ENCODE assay signal across 10 cellular contexts in the genomic region with DNA sequence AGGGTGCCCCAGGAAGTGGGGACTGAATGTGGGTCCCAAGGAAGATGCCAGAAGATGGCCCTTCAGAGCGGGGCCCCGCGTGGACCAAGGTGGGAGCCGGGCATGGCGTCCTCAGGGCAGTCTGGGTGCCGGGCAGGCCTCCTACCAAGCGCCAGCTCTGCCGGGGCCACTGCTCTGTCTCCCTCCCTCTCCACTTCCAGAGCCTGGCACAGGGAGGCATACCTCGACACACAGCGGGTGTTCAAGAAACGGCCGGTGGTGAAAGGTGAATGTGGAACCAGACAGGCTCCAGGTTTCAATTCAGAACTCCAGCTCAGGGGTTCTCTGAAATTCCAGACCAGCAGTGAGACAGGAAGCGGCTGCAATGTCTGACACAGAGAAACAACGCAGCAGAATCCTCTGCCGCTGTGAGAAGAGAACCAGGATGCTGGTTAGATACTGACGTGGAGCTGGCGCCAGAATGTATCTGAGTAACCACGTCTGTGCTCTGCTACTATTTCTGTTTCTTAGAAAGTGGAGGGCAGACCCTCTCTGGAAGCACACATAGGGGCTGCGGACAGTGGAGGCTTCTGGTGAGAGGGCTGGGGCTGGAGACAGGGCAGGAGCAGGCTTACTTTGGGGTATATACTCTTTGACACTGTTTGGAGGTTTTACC. TPM values are rescaled to one million over a fixed set of nuclear protein-coding genes. Genes with fewer than 3 reads are reported as not detected.
DNase-seq lines count a peak whose midpoint lies in the region; ATAC-seq, FAIRE-seq and TF ChIP-seq lines count a peak whose summit lies in the region.
"Had no signal": no experiment of that assay in that cellular context is flagged by ENCODE, and none has a peak within 500 bp of the region (broad histone marks: within the 10 kb centered on the region; RNA-seq: fewer than 3 reads in every experiment).

No MANE protein-coding gene starts in this region.

- TF ChIP-seq EP300 in GM12878 (IDR thresholded peaks at IDR 0.05; ENCODE audit: borderline replicate concordance in 1 of 2, control insufficient read depth in 1 of 2, low read depth in 2 of 2, low read length in 2 of 2) = no peak

- H3K27me3 ChIP-seq in GM12878 (replicated peaks in 1 of 2; ENCODE audit: control insufficient read depth in 2 of 2, insufficient read depth in 2 of 2, low read length in 1 of 2) = peaks cover 0 to 2% of the 10 kb centered on the region in 2 experiments; a peak in 1 of 4 replicates
- peaks cover 3% of the 10 kb centered on the region for H3K27me3 ChIP-seq in hepatocyte
- peaks cover 0 to 4% of the 10 kb centered on the region in 2 donors for H3K27me3 ChIP-seq in stomach smooth muscle (ENCODE audit: control insufficient read depth in 1 of 2, insufficient read depth in 2 of 2, low read length in 2 of 2)
- H3K27me3 ChIP-seq: SJCRH30 had no signal

- H4K20me1 ChIP-seq in GM12878 (ENCODE audit: control insufficient read depth, insufficient read depth) (no peaks in the 10 kb centered on the region), hepatocyte (ENCODE audit: insufficient read depth, poor library complexity, severe bottlenecking) (no peaks in the 10 kb centered on the region)

- TF ChIP-seq RAD21 in GM12878 (IDR thresholded peaks at IDR 0.05; ENCODE audit: insufficient read depth, low read depth, low read length) = no peak

- no peak for FAIRE-seq in GM12878 (lab: Jason Lieb, UNC)

- TF ChIP-seq CTCF in HEK293 (tag by site-specific recombination; IDR thresholded peaks at IDR 0.05) (no peak), GM12878 (IDR thresholded peaks at IDR 0.05 in 2 of 3, conservative IDR thresholded peaks at IDR 0.05 in 1 of 3; ENCODE audit: control insufficient read depth in 2 of 3, extremely low read depth in 1 of 3, insufficient read depth in 1 of 3, low read depth in 3 of 3, low read length in 3 of 3) (no peak), hepatocyte (IDR thresholded peaks at IDR 0.05; ENCODE audit: poor library complexity) (no peak), Calu3 (IDR thresholded peaks at IDR 0.05; ENCODE audit: unreplicated experiment) (no peak)

- SMC1A ChIA-PET in GM12878 (lab: Charles Lee; ENCODE audit: uncharacterized antibody, unreplicated experiment) = interaction anchor here (0.7 kb wide), 1 partner anchor 28 kb away, joined by 3 read pairs; no protein-coding TSS in a partner anchor

- RAD21 ChIA-PET in GM12878 (lab: Charles Lee; ENCODE audit: unreplicated experiment) = no interaction called here

- no peak overlapping the region for H3K4me3 Mint-ChIP-seq in Calu3 (ENCODE audit: low read depth, unreplicated experiment)

- no peak for TF ChIP-seq POLR2A in GM12878 (IDR thresholded peaks at IDR 0.05; ENCODE audit: low read depth, low read length)

- H3K9me2 ChIP-seq in hepatocyte (replicated peaks; ENCODE audit: insufficient read depth) = no peaks in the 10 kb centered on the region

- no peaks in the 10 kb centered on the region for H3K4me1 ChIP-seq in HEK293 (ENCODE audit: control insufficient read depth, insufficient read depth, low read length)
- H3K4me1 ChIP-seq in GM12878 (ENCODE audit: control insufficient read depth, insufficient read depth, low read length) = no peaks in the 10 kb centered on the region
- peaks cover 5% of the 10 kb centered on the region for H3K4me1 ChIP-seq in hepatocyte (ENCODE audit: insufficient read depth)
- H3K4me1 ChIP-seq in stomach smooth muscle (ENCODE audit: control insufficient read depth, insufficient read depth, low read length) = peaks cover 2% of the 10 kb centered on the region

- no peak overlapping the region for H2AFZ ChIP-seq in GM12878 (ENCODE audit: control insufficient read depth, low read depth, low read length)
- no peak overlapping the region for H2AFZ ChIP-seq in hepatocyte

- DNase-seq in GM12878 (ENCODE audit: low read depth, low spot score) (no peak), hepatocyte (ENCODE audit: low spot score) (peak; percentile 45), Calu3 (no peak)
- DNase-seq in activated CD4-positive, alpha-beta T cell treated with anti-CD3 and anti-CD28 coated beads for 1 hour = no peak
- DNase-seq: NCI-H2171 had no signal

- ATAC-seq in GM12878 (peak; percentile 31; the same call in 2 of the 3 replicates), HG03108 (IDR thresholded peaks at IDR 0.05; ENCODE audit: unreplicated experiment) (no peak)

- H3K27me3 Mint-ChIP-seq in Calu3 (ENCODE audit: unreplicated experiment) = peaks cover 90% of the 10 kb centered on the region

- WGBS in GM12878 (ENCODE audit: insufficient coverage, insufficient replicate concordance, low lambda C conversion rate, missing lambda C conversion rate) = 60% methylated on average over 19 of the region's 19 CpGs
- WGBS in hepatocyte (ENCODE audit: low lambda C conversion rate, missing lambda C conversion rate) = 76% methylated on average over 19 of the region's 19 CpGs

- no peaks in the 10 kb centered on the region for H3K36me3 Mint-ChIP-seq in Calu3 (ENCODE audit: insufficient read depth, unreplicated experiment)

- no peaks in the 10 kb centered on the region for H3K79me2 ChIP-seq in GM12878 (ENCODE audit: control insufficient read depth, insufficient read depth, low read length)
- no peaks in the 10 kb centered on the region for H3K79me2 ChIP-seq in hepatocyte

- no peaks in the 10 kb centered on the region for H3K9me3 Mint-ChIP-seq in Calu3 (ENCODE audit: low read depth, unreplicated experiment)

- H3K27ac Mint-ChIP-seq in Calu3 (ENCODE audit: unreplicated experiment) = no peak overlapping the region

- no peaks in the 10 kb centered on the region for H3K4me1 Mint-ChIP-seq in Calu3 (ENCODE audit: low read depth, unreplicated experiment)

- intact Hi-C loops in GM12878 (cut with micrococcal nuclease; ENCODE audit: unreplicated experiment) (no loop called here), Calu3 (cut with micrococcal nuclease; ENCODE audit: unreplicated experiment) (no loop called here)

- in situ Hi-C loops in GM12878 (cut with MboI) = no loop called here

- CTCF ChIA-PET in HEK293 (lab: Yijun Ruan, JAX) (no interaction called here), GM12878 (lab: Yijun Ruan, JAX) (interaction anchor here (1.5 kb wide), 1 partner anchor 9 kb away, joined by 4 read pairs; no protein-coding TSS in a partner anchor), Calu3 (lab: Charles Lee) (interaction anchor here (0.6 kb wide), 1 partner anchor 77 kb away, joined by 4 read pairs; no protein-coding TSS in a partner anchor)

- no peak overlapping the region for H3K27ac ChIP-seq in HEK293 (ENCODE audit: extremely low read depth, low read depth, low read length)
- no peak overlapping the region for H3K27ac ChIP-seq in GM12878 (ENCODE audit: control insufficient read depth, insufficient read depth)
- peak overlapping the region; percentile 34 for H3K27ac ChIP-seq in hepatocyte
- no peak overlapping the region for H3K27ac ChIP-seq in stomach smooth muscle (ENCODE audit: low read length)
- H3K27ac ChIP-seq: cardiac muscle cell, SJCRH30 had no signal

- H3K4me3 ChIP-seq in HEK293 (ENCODE audit: low read depth, low read length) (no peak overlapping the region), GM12878 (no peak overlapping the region), hepatocyte (no peak overlapping the region), stomach smooth muscle (ENCODE audit: low read length in 2 of 2) (peak overlapping the region; percentile 44 to 55)
- H3K4me3 ChIP-seq: cardiac muscle cell had no signal

- H3K36me3 ChIP-seq in HEK293 (ENCODE audit: control insufficient read depth in 2 of 2, insufficient read depth in 1 of 2, low read length in 2 of 2) (no peaks in the 10 kb centered on the region), GM12878 (ENCODE audit: control insufficient read depth in 2 of 2, insufficient read depth in 2 of 2, low read length in 1 of 2) (no peaks in the 10 kb centered on the region), hepatocyte (replicated peaks; ENCODE audit: insufficient read depth, low read depth) (no peaks in the 10 kb centered on the region), stomach smooth muscle (ENCODE audit: control insufficient read depth in 2 of 2, insufficient read depth in 2 of 2, low read length in 2 of 2) (no peaks in the 10 kb centered on the region)
- H3K36me3 ChIP-seq: cardiac muscle cell, SJCRH30 had no signal

- no peak overlapping the region for H3K9ac ChIP-seq in GM12878 (ENCODE audit: control insufficient read depth, insufficient read depth, low read length)
- peak overlapping the region; percentile 35 to 47 for H3K9ac ChIP-seq in stomach smooth muscle (ENCODE audit: low read length in 2 of 2)

- POLR2A ChIA-PET in HEK293 (lab: Yijun Ruan, JAX) = no interaction called here
- POLR2A ChIA-PET in GM12878 (lab: Charles Lee) = no interaction called here

- BruUV-seq in GM12878 (replicated peaks; lab: Mats Ljungman, UMichigan) (no TSS peak), Calu3 (replicated peaks; lab: Mats Ljungman, UMichigan) (no TSS peak)

- H3K9me3 ChIP-seq in HEK293 (ENCODE audit: control insufficient read depth, insufficient read depth, low read depth, low read length) = no peaks in the 10 kb centered on the region
- H3K9me3 ChIP-seq in GM12878 (replicated peaks; ENCODE audit: control insufficient read depth, insufficient read depth, low read length) = no peaks in the 10 kb centered on the region
- no peaks in the 10 kb centered on the region for H3K9me3 ChIP-seq in hepatocyte (ENCODE audit: low read depth)
- no peaks in the 10 kb centered on the region for H3K9me3 ChIP-seq in stomach smooth muscle (ENCODE audit: control insufficient read depth in 2 of 2, low read length in 2 of 2)
- H3K9me3 ChIP-seq: SJCRH30 had no signal

- H3K4me2 ChIP-seq in GM12878 (ENCODE audit: control insufficient read depth, insufficient read depth) (no peak overlapping the region), hepatocyte (peak overlapping the region; percentile 64)

TF ChIP-seq in GM12878, 131 proteins besides CTCF, POLR2A, EP300 and RAD21 (continues in another document):
- TF ChIP-seq TARDBP (IDR thresholded peaks at IDR 0.05; ENCODE audit: borderline replicate concordance) = no peak

RNA-seq across cellular contexts. Expression of a gene that starts 12.8 kb away (rescaled TPM):
- total RNA-seq in GM12878 (2013; cell fraction: nucleolus; rRNA removed) = 0.84 TPM in 1 of 2 replicates, not detected in the other
- total RNA-seq in GM12878 (2014; rRNA removed) = 9.3 and 11.3 TPM in 2 replicates
- 2.7 and 4.1 TPM in 2 replicates for total RNA-seq in GM12878 (2014; rRNA removed; fragmentation: Illumina TruSeq; extraction: Trizol)
- 7.1 and 8.3 TPM in 2 replicates for total RNA-seq in GM12878 (2021)
- polyA plus RNA-seq in GM12878 (2011; ENCODE audit: low read depth) = 13.9 TPM
- 9.1 and 10.4 TPM in 2 replicates for polyA plus RNA-seq in GM12878 (2011; rRNA removed)
- 13.4 and 16.3 TPM in 2 replicates for polyA plus RNA-seq in GM12878 (2011; cell fraction: cytosol; rRNA removed)
- 8.1 TPM in 2 replicates for polyA plus RNA-seq in GM12878 (2011; cell fraction: nucleus; rRNA removed)
- 9.1 and 10.0 TPM in 2 replicates for polyA plus RNA-seq in GM12878 (2012)
- polyA plus RNA-seq in GM12878 (2014; fragmentation: Illumina TruSeq; extraction: Trizol) = 2.2 TPM in 1 of 2 replicates, not detected in the other
- 1 to 10 TPM; 1.5 to 6.1 TPM for polyA plus RNA-seq in GM12878 (2014; fragmentation: Nextera tagmentation; extraction: Ambion mirVana)
- polyA plus RNA-seq in GM12878 (2014; rRNA removed) = 7.4 and 11.5 TPM in 2 replicates
- polyA plus RNA-seq in GM12878 (2016; fragmentation: Nextera tagmentation; extraction: Ambion mirVana) = 10 to 100 TPM; 15.9 to 20.4 TPM
- 4.4 and 5.1 TPM in 2 replicates for polyA minus RNA-seq in GM12878 (2011; rRNA and poly(A)+ RNA removed)
- polyA minus RNA-seq in GM12878 (2011; cell fraction: cytosol; rRNA and poly(A)+ RNA removed) = not detected in 2 replicates
- polyA minus RNA-seq in GM12878 (2011; cell fraction: nucleus; rRNA and poly(A)+ RNA removed) = 1.3 and 1.8 TPM in 2 replicates
- total RNA-seq in hepatocyte = not detected in 2 replicates
- polyA plus RNA-seq in hepatocyte = not detected in 2 replicates
- total RNA-seq in Calu3 (2022) = not detected in 2 replicates
- total RNA-seq: cardiac muscle cell, SJCRH30 had no signal
- polyA plus RNA-seq: cardiac muscle cell had no signal

Comparison
In these comparisons a context has a peak if more than half of its experiments do, and no peak if none do; other contexts are left out.
1. H3K4me3 ChIP-seq: peak in stomach smooth muscle (2 of 2); none in HEK293 (single experiment), GM12878 (single experiment) and hepatocyte (single experiment).